In the genomic region with DNA sequence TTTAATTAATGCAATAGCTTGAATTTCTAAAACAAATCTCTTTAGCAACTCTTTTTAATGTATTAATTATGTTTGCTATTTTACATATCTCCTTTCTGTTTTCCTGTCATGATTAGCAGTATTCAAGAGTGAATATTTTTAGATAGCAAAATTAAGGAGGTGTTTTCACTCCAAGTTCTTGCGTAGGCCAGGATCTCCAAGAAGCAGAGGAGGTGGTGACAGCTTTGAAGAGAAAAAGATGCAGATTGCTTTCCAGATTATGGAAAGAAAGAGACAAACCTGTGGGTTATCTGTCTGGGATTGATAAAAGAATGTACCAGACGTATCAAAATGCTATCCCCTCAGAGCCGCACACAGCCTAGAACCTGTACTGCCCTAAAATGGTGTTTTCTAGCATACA, we compare ENCODE assay signal across 25 cellular contexts.
"Had no signal": no experiment of that assay in that cellular context is flagged by ENCODE, and none has a peak within 500 bp of the region (broad histone marks: within the 10 kb centered on the region; RNA-seq: fewer than 3 reads in every experiment).

No MANE protein-coding gene starts in this region.

- DNase-seq: activated effector memory CD4-positive, alpha-beta T cell treated with anti-CD3 and anti-CD28 coated beads, Interleukin-2, amount 50 U/mL, for 16 hours; activated effector memory CD4-positive, alpha-beta T cell treated with Interleukin-2 at 50 U/mL for 16 hours; activated gamma-delta T cell; activated gamma-delta T cell treated with Interleukin-2 at 50 U/mL for 16 hours; activated naive CD4-positive, alpha-beta T cell; activated naive CD4-positive, alpha-beta T cell treated with anti-CD3 and anti-CD28 coated beads for 36 hours; activated naive CD4-positive, alpha-beta T cell treated with anti-CD3 and anti-CD28 coated beads, Interleukin-2, amount 10 ng/mL, durations not matched to agents 7 days and 5 days; activated naive CD4-positive, alpha-beta T cell treated with anti-CD3 and anti-CD28 coated beads, Interleukin-2, amount 50 U/mL, for 16 hours; activated naive CD4-positive, alpha-beta T cell treated with Interleukin-2 at 50 U/mL for 16 hours; activated naive CD8-positive, alpha-beta T cell treated with anti-CD3 and anti-CD28 coated beads for 36 hours; activated naive CD8-positive, alpha-beta T cell treated with anti-CD3 and anti-CD28 coated beads, Interleukin-2, amount 10 ng/mL, durations not matched to agents 7 days and 5 days; activated naive CD8-positive, alpha-beta T cell treated with anti-CD3 and anti-CD28 coated beads, Interleukin-2, amount 50 U/mL, for 24 hours; activated T-cell treated with anti-CD3 and anti-CD28 coated beads, Interleukin-2, amount 50 U/mL, for 1 hour; activated T-cell treated with anti-CD3 and anti-CD28 coated beads, Interleukin-2, amount 50 U/mL, for 24 hours; activated T-cell treated with anti-CD3 and anti-CD28 coated beads, Interleukin-2, amount 50 U/mL, for 4 hours; activated T-cell treated with anti-CD3 and anti-CD28 coated beads, Interleukin-2, amount 50 U/mL, for 48 hours; activated T-cell treated with anti-CD3 and anti-CD28 coated beads, Interleukin-2, amount 50 U/mL, for 72 hours; adrenal gland; amniotic stem cell; anterior cingulate cortex; aorta; body of pancreas; brain microvascular endothelial cell; central memory CD4-positive, alpha-beta T cell; cerebellar nuclear complex had no signal
